1 cellular context compared by ENCODE assay signal in the genomic region with DNA sequence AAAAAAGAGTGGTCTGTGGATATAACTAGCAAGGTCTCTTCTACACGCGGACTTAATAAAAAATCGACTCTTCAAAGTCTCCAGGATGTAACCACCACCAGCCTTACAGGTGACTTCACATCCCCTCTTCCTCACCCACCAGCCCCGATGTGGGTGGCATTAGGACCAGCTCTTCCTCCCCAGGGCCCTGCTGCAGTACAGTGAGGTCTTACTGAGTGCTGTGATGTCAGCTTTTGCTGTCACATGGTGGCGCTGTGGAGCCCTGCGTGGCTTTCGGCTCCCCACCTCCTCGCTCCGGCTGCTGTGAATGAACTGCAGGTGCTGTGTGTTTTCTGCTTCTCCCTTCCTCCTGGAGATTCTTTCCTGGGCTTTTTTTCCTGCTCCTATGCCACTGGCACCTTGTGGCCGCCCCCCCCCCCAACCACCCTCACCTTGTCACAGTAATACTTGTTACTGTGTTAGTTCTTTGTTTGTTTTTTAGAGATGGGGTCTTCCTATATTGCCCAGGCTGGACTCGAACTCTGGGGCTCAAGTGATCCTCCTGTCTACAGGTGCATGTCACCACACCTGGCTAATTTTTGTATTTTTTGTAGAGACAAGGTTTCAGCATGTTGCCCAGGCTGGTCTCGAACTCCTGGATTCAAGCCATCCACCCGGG.
TF ChIP-seq lines count a peak whose summit lies in the region.

No MANE protein-coding gene starts in this region.

TF ChIP-seq in HepG2, 621 proteins besides CTCF, POLR2A, EP300 and RAD21 (continued from another document):
- TF ChIP-seq STAG1 (CRISPR knock-in tag; IDR thresholded peaks at IDR 0.05) (peak; percentile 53), ATF7-NPFF (CRISPR knock-in tag; IDR thresholded peaks at IDR 0.05; ENCODE audit: low read depth) (no peak), HNF4G (IDR thresholded peaks at IDR 0.05; ENCODE audit: borderline replicate concordance, low read depth, low read length) (no peak), HNF4G (CRISPR knock-in tag; IDR thresholded peaks at IDR 0.05; ENCODE audit: borderline replicate concordance, low read depth) (no peak), ZFP37 (CRISPR knock-in tag; IDR thresholded peaks at IDR 0.05; ENCODE audit: borderline replicate concordance) (no peak), ZNF552 (CRISPR knock-in tag; IDR thresholded peaks at IDR 0.05; ENCODE audit: borderline replicate concordance) (no peak), MED8 (CRISPR knock-in tag; IDR thresholded peaks at IDR 0.05; ENCODE audit: insufficient replicate concordance) (no peak), ISL2 (CRISPR knock-in tag; IDR thresholded peaks at IDR 0.05) (no peak), GABPB1 (CRISPR knock-in tag; IDR thresholded peaks at IDR 0.05) (no peak), ZBTB3 (CRISPR knock-in tag; IDR thresholded peaks at IDR 0.05; ENCODE audit: borderline replicate concordance, low read depth) (no peak), ZNF569 (CRISPR knock-in tag; IDR thresholded peaks at IDR 0.05; ENCODE audit: borderline replicate concordance) (no peak), ZFP36L2 (CRISPR knock-in tag; IDR thresholded peaks at IDR 0.05) (no peak), ZZZ3 (CRISPR knock-in tag; IDR thresholded peaks at IDR 0.05; ENCODE audit: borderline replicate concordance) (no peak), ZNF138 (CRISPR knock-in tag; IDR thresholded peaks at IDR 0.05; ENCODE audit: low read depth) (no peak)
- TF ChIP-seq, protein P1, sequence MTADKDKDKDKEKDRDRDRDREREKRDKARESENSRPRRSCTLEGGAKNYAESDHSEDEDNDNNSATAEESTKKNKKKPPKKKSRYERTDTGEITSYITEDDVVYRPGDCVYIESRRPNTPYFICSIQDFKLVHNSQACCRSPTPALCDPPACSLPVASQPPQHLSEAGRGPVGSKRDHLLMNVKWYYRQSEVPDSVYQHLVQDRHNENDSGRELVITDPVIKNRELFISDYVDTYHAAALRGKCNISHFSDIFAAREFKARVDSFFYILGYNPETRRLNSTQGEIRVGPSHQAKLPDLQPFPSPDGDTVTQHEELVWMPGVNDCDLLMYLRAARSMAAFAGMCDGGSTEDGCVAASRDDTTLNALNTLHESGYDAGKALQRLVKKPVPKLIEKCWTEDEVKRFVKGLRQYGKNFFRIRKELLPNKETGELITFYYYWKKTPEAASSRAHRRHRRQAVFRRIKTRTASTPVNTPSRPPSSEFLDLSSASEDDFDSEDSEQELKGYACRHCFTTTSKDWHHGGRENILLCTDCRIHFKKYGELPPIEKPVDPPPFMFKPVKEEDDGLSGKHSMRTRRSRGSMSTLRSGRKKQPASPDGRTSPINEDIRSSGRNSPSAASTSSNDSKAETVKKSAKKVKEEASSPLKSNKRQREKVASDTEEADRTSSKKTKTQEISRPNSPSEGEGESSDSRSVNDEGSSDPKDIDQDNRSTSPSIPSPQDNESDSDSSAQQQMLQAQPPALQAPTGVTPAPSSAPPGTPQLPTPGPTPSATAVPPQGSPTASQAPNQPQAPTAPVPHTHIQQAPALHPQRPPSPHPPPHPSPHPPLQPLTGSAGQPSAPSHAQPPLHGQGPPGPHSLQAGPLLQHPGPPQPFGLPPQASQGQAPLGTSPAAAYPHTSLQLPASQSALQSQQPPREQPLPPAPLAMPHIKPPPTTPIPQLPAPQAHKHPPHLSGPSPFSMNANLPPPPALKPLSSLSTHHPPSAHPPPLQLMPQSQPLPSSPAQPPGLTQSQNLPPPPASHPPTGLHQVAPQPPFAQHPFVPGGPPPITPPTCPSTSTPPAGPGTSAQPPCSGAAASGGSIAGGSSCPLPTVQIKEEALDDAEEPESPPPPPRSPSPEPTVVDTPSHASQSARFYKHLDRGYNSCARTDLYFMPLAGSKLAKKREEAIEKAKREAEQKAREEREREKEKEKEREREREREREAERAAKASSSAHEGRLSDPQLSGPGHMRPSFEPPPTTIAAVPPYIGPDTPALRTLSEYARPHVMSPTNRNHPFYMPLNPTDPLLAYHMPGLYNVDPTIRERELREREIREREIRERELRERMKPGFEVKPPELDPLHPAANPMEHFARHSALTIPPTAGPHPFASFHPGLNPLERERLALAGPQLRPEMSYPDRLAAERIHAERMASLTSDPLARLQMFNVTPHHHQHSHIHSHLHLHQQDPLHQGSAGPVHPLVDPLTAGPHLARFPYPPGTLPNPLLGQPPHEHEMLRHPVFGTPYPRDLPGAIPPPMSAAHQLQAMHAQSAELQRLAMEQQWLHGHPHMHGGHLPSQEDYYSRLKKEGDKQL (CRISPR knock-in tag; IDR thresholded peaks at IDR 0.05; ENCODE audit: low read depth): no peak
- TF ChIP-seq, protein P2, sequence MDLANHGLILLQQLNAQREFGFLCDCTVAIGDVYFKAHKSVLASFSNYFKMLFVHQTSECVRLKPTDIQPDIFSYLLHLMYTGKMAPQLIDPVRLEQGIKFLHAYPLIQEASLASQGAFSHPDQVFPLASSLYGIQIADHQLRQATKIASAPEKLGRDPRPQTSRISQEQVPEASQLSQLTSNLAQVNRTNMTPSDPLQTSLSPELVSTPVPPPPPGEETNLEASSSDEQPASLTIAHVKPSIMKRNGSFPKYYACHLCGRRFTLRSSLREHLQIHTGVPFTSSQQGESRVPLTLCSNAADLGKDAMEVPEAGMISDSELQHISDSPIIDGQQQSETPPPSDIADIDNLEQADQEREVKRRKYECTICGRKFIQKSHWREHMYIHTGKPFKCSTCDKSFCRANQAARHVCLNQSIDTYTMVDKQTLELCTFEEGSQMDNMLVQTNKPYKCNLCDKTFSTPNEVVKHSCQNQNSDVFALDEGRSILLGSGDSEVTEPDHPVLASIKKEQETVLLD (CRISPR knock-in tag; IDR thresholded peaks at IDR 0.05; ENCODE audit: low read depth): no peak
- TF ChIP-seq, protein P3, sequence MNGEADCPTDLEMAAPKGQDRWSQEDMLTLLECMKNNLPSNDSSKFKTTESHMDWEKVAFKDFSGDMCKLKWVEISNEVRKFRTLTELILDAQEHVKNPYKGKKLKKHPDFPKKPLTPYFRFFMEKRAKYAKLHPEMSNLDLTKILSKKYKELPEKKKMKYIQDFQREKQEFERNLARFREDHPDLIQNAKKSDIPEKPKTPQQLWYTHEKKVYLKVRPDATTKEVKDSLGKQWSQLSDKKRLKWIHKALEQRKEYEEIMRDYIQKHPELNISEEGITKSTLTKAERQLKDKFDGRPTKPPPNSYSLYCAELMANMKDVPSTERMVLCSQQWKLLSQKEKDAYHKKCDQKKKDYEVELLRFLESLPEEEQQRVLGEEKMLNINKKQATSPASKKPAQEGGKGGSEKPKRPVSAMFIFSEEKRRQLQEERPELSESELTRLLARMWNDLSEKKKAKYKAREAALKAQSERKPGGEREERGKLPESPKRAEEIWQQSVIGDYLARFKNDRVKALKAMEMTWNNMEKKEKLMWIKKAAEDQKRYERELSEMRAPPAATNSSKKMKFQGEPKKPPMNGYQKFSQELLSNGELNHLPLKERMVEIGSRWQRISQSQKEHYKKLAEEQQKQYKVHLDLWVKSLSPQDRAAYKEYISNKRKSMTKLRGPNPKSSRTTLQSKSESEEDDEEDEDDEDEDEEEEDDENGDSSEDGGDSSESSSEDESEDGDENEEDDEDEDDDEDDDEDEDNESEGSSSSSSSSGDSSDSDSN (CRISPR knock-in tag; IDR thresholded peaks at IDR 0.05): 0 out of 2 replicates have a peak, but pooled peaks have one; percentile 18
- TF ChIP-seq, protein P4, sequence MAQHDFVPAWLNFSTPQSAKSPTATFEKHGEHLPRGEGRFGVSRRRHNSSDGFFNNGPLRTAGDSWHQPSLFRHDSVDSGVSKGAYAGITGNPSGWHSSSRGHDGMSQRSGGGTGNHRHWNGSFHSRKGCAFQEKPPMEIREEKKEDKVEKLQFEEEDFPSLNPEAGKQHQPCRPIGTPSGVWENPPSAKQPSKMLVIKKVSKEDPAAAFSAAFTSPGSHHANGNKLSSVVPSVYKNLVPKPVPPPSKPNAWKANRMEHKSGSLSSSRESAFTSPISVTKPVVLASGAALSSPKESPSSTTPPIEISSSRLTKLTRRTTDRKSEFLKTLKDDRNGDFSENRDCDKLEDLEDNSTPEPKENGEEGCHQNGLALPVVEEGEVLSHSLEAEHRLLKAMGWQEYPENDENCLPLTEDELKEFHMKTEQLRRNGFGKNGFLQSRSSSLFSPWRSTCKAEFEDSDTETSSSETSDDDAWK (CRISPR knock-in tag; IDR thresholded peaks at IDR 0.05): no peak
- TF ChIP-seq, protein P5, sequence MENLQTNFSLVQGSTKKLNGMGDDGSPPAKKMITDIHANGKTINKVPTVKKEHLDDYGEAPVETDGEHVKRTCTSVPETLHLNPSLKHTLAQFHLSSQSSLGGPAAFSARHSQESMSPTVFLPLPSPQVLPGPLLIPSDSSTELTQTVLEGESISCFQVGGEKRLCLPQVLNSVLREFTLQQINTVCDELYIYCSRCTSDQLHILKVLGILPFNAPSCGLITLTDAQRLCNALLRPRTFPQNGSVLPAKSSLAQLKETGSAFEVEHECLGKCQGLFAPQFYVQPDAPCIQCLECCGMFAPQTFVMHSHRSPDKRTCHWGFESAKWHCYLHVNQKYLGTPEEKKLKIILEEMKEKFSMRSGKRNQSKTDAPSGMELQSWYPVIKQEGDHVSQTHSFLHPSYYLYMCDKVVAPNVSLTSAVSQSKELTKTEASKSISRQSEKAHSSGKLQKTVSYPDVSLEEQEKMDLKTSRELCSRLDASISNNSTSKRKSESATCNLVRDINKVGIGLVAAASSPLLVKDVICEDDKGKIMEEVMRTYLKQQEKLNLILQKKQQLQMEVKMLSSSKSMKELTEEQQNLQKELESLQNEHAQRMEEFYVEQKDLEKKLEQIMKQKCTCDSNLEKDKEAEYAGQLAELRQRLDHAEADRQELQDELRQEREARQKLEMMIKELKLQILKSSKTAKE (CRISPR knock-in tag; IDR thresholded peaks at IDR 0.05; ENCODE audit: borderline replicate concordance): no peak
